Comparison of ENCODE assay signal across 13 cellular contexts in the genomic region with DNA sequence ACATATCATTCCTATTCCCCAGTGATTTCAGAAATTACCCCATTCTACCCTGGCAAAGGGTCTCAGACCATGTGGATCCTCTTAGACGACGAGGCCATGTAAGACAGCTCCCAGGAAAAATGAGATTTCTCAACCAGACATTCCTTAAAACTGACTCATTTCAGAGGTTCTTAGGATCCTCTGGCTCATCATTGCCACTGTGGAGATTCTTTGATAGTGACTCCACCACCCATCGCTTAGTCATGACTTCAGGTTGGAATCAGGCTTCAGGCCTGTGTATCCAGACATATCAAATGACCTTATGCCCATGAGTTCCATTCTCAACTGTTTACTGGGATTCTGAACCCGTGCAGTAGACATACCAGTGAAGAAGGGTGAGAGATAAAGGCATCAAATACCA.
A peak's percentile ranks its signal among the peaks of the same experiment; 100 is the strongest.
DNase-seq lines count a peak whose midpoint lies in the region; ATAC-seq and TF ChIP-seq lines count a peak whose summit lies in the region.
"Had no signal": no experiment of that assay in that cellular context is flagged by ENCODE, and none has a peak within 500 bp of the region (broad histone marks: within the 10 kb centered on the region; RNA-seq: fewer than 3 reads in every experiment).

No MANE protein-coding gene starts in this region.

- peak; percentile 49 to 73 (median 61) for ATAC-seq in psoas muscle
- no peak for ATAC-seq in GM21723 (IDR thresholded peaks at IDR 0.05; ENCODE audit: unreplicated experiment)
- ATAC-seq: T-cell had no signal

- H3K27me3 ChIP-seq in SJCRH30 (no peaks in the 10 kb centered on the region), psoas muscle (ENCODE audit: insufficient read depth in 3 of 3, low read length in 2 of 3) (no peaks in the 10 kb centered on the region)
- H3K27me3 ChIP-seq: transverse colon had no signal

- DNase-seq in ELF-1 (ENCODE audit: low read depth, low spot score) = peak; percentile 61
- DNase-seq in SJCRH30 = peak; percentile 54 to 55
- DNase-seq in fibroblast of mammary gland (ENCODE audit: low read depth) = peak; percentile 99
- DNase-seq in psoas muscle = no peak
- DNase-seq in pons (ENCODE audit: low spot score) = no peak
- no peak for DNase-seq in stimulated activated CD4-positive, alpha-beta T cell treated with anti-CD3 and anti-CD28 coated beads, Interleukin-1b, Interleukin-23, amount 100 ng/mL, for 48 hours
- no peak for DNase-seq in coronary artery (ENCODE audit: low spot score)
- DNase-seq: central memory CD4-positive, alpha-beta T cell; NCI-H2227 treated with DMSO at 0.1 percent for 48 hours; nucleus accumbens; T-cell; transverse colon had no signal

- TF ChIP-seq CTCF in fibroblast of mammary gland (conservative IDR thresholded peaks at IDR 0.05; ENCODE audit: control insufficient read depth, insufficient read depth, low read depth, low read length) (no peak), psoas muscle (IDR thresholded peaks at IDR 0.05) (no peak), coronary artery (IDR thresholded peaks at IDR 0.05) (no peak)

- H3K9me3 ChIP-seq in SJCRH30 (replicated peaks) (no peaks in the 10 kb centered on the region), psoas muscle (peaks cover 6% of the 10 kb centered on the region)
- H3K9me3 ChIP-seq: transverse colon had no signal

- H3K4me3 ChIP-seq in SJCRH30 (no peak overlapping the region), fibroblast of mammary gland (ENCODE audit: control insufficient read depth, low read depth, low read length) (no peak overlapping the region), psoas muscle (no peak overlapping the region), coronary artery (no peak overlapping the region)
- H3K4me3 ChIP-seq: transverse colon had no signal

- H3K4me1 ChIP-seq in SJCRH30 = 0 out of 2 replicates have a peak, but pooled peaks cover 3% of the 10 kb centered on the region
- H3K4me1 ChIP-seq in psoas muscle = no peaks in the 10 kb centered on the region
- H3K4me1 ChIP-seq: transverse colon had no signal

- H3K36me3 ChIP-seq in SJCRH30 = no peaks in the 10 kb centered on the region
- H3K36me3 ChIP-seq in psoas muscle (ENCODE audit: insufficient read depth in 1 of 2, low read depth in 1 of 2) = no peaks in the 10 kb centered on the region
- H3K36me3 ChIP-seq: transverse colon had no signal

- intact Hi-C loops in psoas muscle (cut with DNase I) = no loop called here

- 63 to 78% (median 64%) methylated on average over 4 of the region's 4 CpGs for WGBS in psoas muscle, 3 donors

- H3K27ac ChIP-seq in SJCRH30 = peak overlapping the region; percentile 61
- H3K27ac ChIP-seq in psoas muscle = no peak overlapping the region
- H3K27ac ChIP-seq in coronary artery = no peak overlapping the region
- H3K27ac ChIP-seq: transverse colon had no signal

Comparison
In these comparisons a context has a peak if more than half of its experiments do, and no peak if none do; other contexts are left out.
1. DNase-seq: peak in ELF-1 (single experiment), SJCRH30 (2 of 2) and fibroblast of mammary gland (single experiment); none in psoas muscle (0 of 2), pons (single experiment), stimulated activated CD4-positive, alpha-beta T cell treated with anti-CD3 and anti-CD28 coated beads, Interleukin-1b, Interleukin-23, amount 100 ng/mL, for 48 hours (single experiment) and coronary artery (single experiment).